In genomic region chr2:96138146-96139145, GRCh38 we compare ENCODE assay signal across 8 cellular contexts. TPM values are rescaled to one million over a fixed set of nuclear protein-coding genes. Genes with fewer than 3 reads are reported as not detected.
DNase-seq lines count a peak whose midpoint lies in the region; ATAC-seq and TF ChIP-seq lines count a peak whose summit lies in the region.

Gene ASTL, minus strand, starts transcription at chr2:96138502. Its CDS starts 66 bp downstream, at chr2:96138436.

- no peak for TF ChIP-seq POLR2A in heart left ventricle (IDR thresholded peaks at IDR 0.05)

- H2AFZ ChIP-seq in PC-3 (ENCODE audit: low read length) = peak within 1 kb of the TSS; percentile 46; the same call in 1 of the 2 replicates

- H3K79me2 ChIP-seq in PC-3 (ENCODE audit: low read length) = no peaks in the 10 kb centered on the region

- H3K36me3 ChIP-seq in PC-3 (ENCODE audit: low read depth, low read length) = no peaks in the 10 kb centered on the region
- H3K36me3 ChIP-seq in heart left ventricle = peaks cover 0 to 4% (median 0%) of the 10 kb centered on the region in 9 donors

- POLR2A ChIA-PET in PC-3 (lab: Charles Lee; ENCODE audit: unreplicated experiment) = no interaction called here

- H3K4me2 ChIP-seq in PC-3 (ENCODE audit: low read length) = peak within 1 kb of the TSS; percentile 69

- 17 to 23% (median 19%) methylated on average over 16 to 17 of the region's 17 CpGs for WGBS in heart left ventricle, 4 donors

- intact Hi-C loops in PC-3 (cut with micrococcal nuclease) (loop anchor here (1.0 to 2.0 kb wide), 3 partner anchors 36 to 371 kb away; partner anchors contain the start of gene TMEM127), heart left ventricle (cut with DNase I) (loop anchor here in 9 of 10 donors (2.0 to 10.0 kb wide), 11 partner anchors 34 to 369 kb away; partner anchors contain the start of genes NEURL3 (in 7 of the 9), TMEM127 (in 3 of the 9) and CIAO1 (in 2 of the 9)), sciatic nerve (cut with DNase I) (loop anchor here (5.0 kb wide), 1 partner anchor 34 kb away; no protein-coding TSS in a partner anchor)

- no TSS peak for BruUV-seq in PC-3 (replicated peaks; lab: Mats Ljungman, UMichigan)

- no peaks in the 10 kb centered on the region for H3K9me2 ChIP-seq in PC-3 (replicated peaks; ENCODE audit: low read length)

- CTCF ChIA-PET in PC-3 (lab: Charles Lee) = interaction anchor here (0.6 to 3.4 kb wide), 2 partner anchors 36 to 70 kb away, joined by 3 to 34 read pairs; partner anchors contain the start of gene STARD7

- H3K9me3 ChIP-seq in PC-3 (ENCODE audit: low read length) = no peaks in the 10 kb centered on the region
- no peaks in the 10 kb centered on the region for H3K9me3 ChIP-seq in heart left ventricle

- no peaks in the 10 kb centered on the region for H3F3A ChIP-seq in PC-3 (ENCODE audit: low read length, unreplicated experiment)

- peak; percentile 91 for DNase-seq in DMS79 treated with DMSO at 0.1 percent for 48 hours (lab: John Stamatoyannopoulos, UW)
- peak; percentile 64 for DNase-seq in PC-3
- peak; percentile 84 for DNase-seq in activated effector memory CD4-positive, alpha-beta T cell treated with anti-CD3 and anti-CD28 coated beads, Interleukin-2, amount 50 U/mL, for 16 hours
- DNase-seq in heart left ventricle = peak in 3 of 5 donors; percentile 41 to 68 (median 47)
- DNase-seq in sciatic nerve (ENCODE audit: low spot score) = no peak
- DNase-seq in GDM1 (lab: John Stamatoyannopoulos, UW) = no peak
- DNase-seq in OCI-M2 (lab: John Stamatoyannopoulos, UW; ENCODE audit: unreplicated experiment) = no peak

- H3K27me3 ChIP-seq in PC-3 (ENCODE audit: low read length) = no peaks in the 10 kb centered on the region
- H3K27me3 ChIP-seq in heart left ventricle = peaks cover 0 to 9% (median 0%) of the 10 kb centered on the region in 9 donors

- H3K4me3 ChIP-seq in PC-3 (ENCODE audit: low read length) = no peak within 1 kb of the TSS; the same call in 1 of the 2 replicates
- H3K4me3 ChIP-seq in heart left ventricle = no peak within 1 kb of the TSS

- H3K27ac ChIP-seq in PC-3 (ENCODE audit: low read length) (no peak within 1 kb of the TSS), heart left ventricle (no peak within 1 kb of the TSS)

- TF ChIP-seq CTCF in PC-3 (conservative IDR thresholded peaks at IDR 0.05; ENCODE audit: low read depth, low read length) (peak; percentile 70), heart left ventricle (IDR thresholded peaks at IDR 0.05) (peak; percentile 38 to 61 (median 50))

- H3K9ac ChIP-seq in PC-3 (ENCODE audit: low read length) = no peak within 1 kb of the TSS

- ATAC-seq in HG02610 (IDR thresholded peaks at IDR 0.05; ENCODE audit: unreplicated experiment) (peak; percentile 35), PC-3 (peak; percentile 86), heart left ventricle (peak; percentile 65 to 76 (median 68)), sciatic nerve (peak; percentile 35)

- no peaks in the 10 kb centered on the region for H4K20me1 ChIP-seq in PC-3 (ENCODE audit: low read length)

- H3K4me1 ChIP-seq in PC-3 (ENCODE audit: insufficient read depth, low read length) = peaks cover 5% of the 10 kb centered on the region; the same call in 1 of the 2 replicates
- peaks cover 0 to 9% (median 0%) of the 10 kb centered on the region in 12 donors for H3K4me1 ChIP-seq in heart left ventricle

RNA-seq across cellular contexts. Expression of gene ASTL, which starts in this region (rescaled TPM):
- not detected in 2 replicates for total RNA-seq in PC-3 (2014; rRNA removed)
- not detected for total RNA-seq in heart left ventricle
- polyA plus RNA-seq in heart left ventricle = under 1 TPM in 1 of 2 donors, not detected in 1; 0.14 TPM
- total RNA-seq in sciatic nerve = 0.31 TPM

Comparison
In these comparisons a context has a peak if more than half of its experiments do, and no peak if none do; other contexts are left out.
1. Peak in DNase-seq, ATAC-seq and H3K4me2 ChIP-seq in PC-3; RNA of the gene not detected or under 1 TPM.
2. Peak in DNase-seq and ATAC-seq in heart left ventricle; RNA of the gene not detected or under 1 TPM.
3. Peak in ATAC-seq in sciatic nerve; RNA of the gene not detected or under 1 TPM.
4. DNase-seq: peak in DMS79 treated with DMSO at 0.1 percent for 48 hours (single experiment) and activated effector memory CD4-positive, alpha-beta T cell treated with anti-CD3 and anti-CD28 coated beads, Interleukin-2, amount 50 U/mL, for 16 hours (single experiment); none in sciatic nerve (single experiment), GDM1 (single experiment) and OCI-M2 (single experiment).
5. ATAC-seq: peak in every context shown above with its lines; median percentile 86 in PC-3; 68 in heart left ventricle; 35 in HG02610; 35 in sciatic nerve.